ENCODE assay signal across 21 cellular contexts in the genomic region with DNA sequence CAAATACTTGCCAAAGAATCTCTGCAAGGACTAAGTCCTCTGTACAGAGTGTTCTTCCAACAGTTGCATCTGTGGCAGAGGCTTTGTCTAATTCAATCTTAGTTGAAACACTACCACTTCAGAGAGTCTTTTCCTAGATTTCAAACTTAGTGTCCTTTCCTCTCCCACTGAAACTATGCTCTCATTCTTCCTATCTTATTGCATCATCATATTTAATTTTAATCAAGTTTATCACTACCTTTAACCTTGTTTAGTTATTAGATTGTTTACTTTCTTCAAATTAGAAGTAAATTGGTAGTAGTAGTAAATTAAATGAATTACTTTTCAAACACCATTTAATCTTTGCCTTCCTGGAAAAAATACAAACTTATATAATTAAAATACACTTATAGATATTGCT.
DNase-seq lines count a peak whose midpoint lies in the region; ATAC-seq, FAIRE-seq and TF ChIP-seq lines count a peak whose summit lies in the region.
"Had no signal": no experiment of that assay in that cellular context is flagged by ENCODE, and none has a peak within 500 bp of the region (broad histone marks: within the 10 kb centered on the region; RNA-seq: fewer than 3 reads in every experiment).

No MANE protein-coding gene starts in this region.

- no peak overlapping the region for H3K27ac ChIP-seq in HepG2 (ENCODE audit: extremely low read length, insufficient read depth, low read length)
- H3K27ac ChIP-seq in right lobe of liver: no peak overlapping the region
- H3K27ac ChIP-seq in heart right ventricle: no peak overlapping the region
- H3K27ac ChIP-seq: A549; BLaER1 treated with 17β-estradiol and CSF1 and Interleukin-3, amounts not matched to agents 10 nM and 100 nM; C4-2B had no signal

- no peaks in the 10 kb centered on the region for H4K20me1 ChIP-seq in HepG2 (ENCODE audit: insufficient read depth, low read length)
- H4K20me1 ChIP-seq: BLaER1 treated with 17β-estradiol and CSF1 and Interleukin-3, amounts not matched to agents 10 nM and 100 nM had no signal

- no peak for TF ChIP-seq EP300 in HepG2 (IDR thresholded peaks at IDR 0.05; ENCODE audit: low read depth in 2 of 2, low read length in 2 of 2)
- TF ChIP-seq EP300 in HepG2 (CRISPR knock-in tag; IDR thresholded peaks at IDR 0.05; ENCODE audit: borderline replicate concordance): no peak

- POLR2A ChIA-PET in HepG2 (lab: Yijun Ruan, JAX): no interaction called here

- no peaks in the 10 kb centered on the region for H3K79me2 ChIP-seq in HepG2 (ENCODE audit: insufficient read depth, low read length)

- BruUV-seq in HepG2 (replicated peaks; lab: Mats Ljungman, UMichigan): no TSS peak

- H3K27me3 ChIP-seq in HepG2 (ENCODE audit: control insufficient read depth in 1 of 2, insufficient read depth in 2 of 2, low read length in 2 of 2): no peaks in the 10 kb centered on the region
- no peaks in the 10 kb centered on the region for H3K27me3 ChIP-seq in right lobe of liver
- no peaks in the 10 kb centered on the region for H3K27me3 ChIP-seq in adipocyte (replicated peaks; ENCODE audit: control insufficient read depth, insufficient read depth, low read length)
- H3K27me3 ChIP-seq in heart right ventricle: no peaks in the 10 kb centered on the region
- H3K27me3 ChIP-seq: BLaER1 treated with 17β-estradiol and CSF1 and Interleukin-3, amounts not matched to agents 10 nM and 100 nM had no signal

- TF ChIP-seq RAD21 in HepG2 (CRISPR knock-in tag; IDR thresholded peaks at IDR 0.05): no peak

- H3K9me3 ChIP-seq in HepG2 (ENCODE audit: low read length) (no peaks in the 10 kb centered on the region), right lobe of liver (no peaks in the 10 kb centered on the region), adipocyte (ENCODE audit: control insufficient read depth, low read length) (no peaks in the 10 kb centered on the region), heart right ventricle (peaks cover 0 to 9% (median 0%) of the 10 kb centered on the region in 11 donors)
- H3K9me3 ChIP-seq: A549; BLaER1 treated with 17β-estradiol and CSF1 and Interleukin-3, amounts not matched to agents 10 nM and 100 nM; Caco-2 had no signal

- H3K4me1 ChIP-seq in HepG2 (ENCODE audit: insufficient read depth, low read length) (no peaks in the 10 kb centered on the region), right lobe of liver (no peaks in the 10 kb centered on the region), adipocyte (ENCODE audit: control insufficient read depth, insufficient read depth, low read length) (no peaks in the 10 kb centered on the region), heart right ventricle (no peaks in the 10 kb centered on the region)
- H3K4me1 ChIP-seq: A549; BLaER1 treated with 17β-estradiol and CSF1 and Interleukin-3, amounts not matched to agents 10 nM and 100 nM; Caco-2 had no signal

- CTCF ChIA-PET in HepG2 (lab: Yijun Ruan, JAX; ENCODE audit: low intra/inter-chr PET ratio, low total read pairs): no interaction called here

- no peak overlapping the region for H3K9ac ChIP-seq in HepG2 (ENCODE audit: insufficient read depth, low read depth, low read length)
- H3K9ac ChIP-seq in adipocyte (ENCODE audit: low read length): no peak overlapping the region
- H3K9ac ChIP-seq: BLaER1 treated with 17β-estradiol and CSF1 and Interleukin-3, amounts not matched to agents 10 nM and 100 nM had no signal

- TF ChIP-seq CTCF in HepG2 (CRISPR knock-in tag; IDR thresholded peaks at IDR 0.05) (no peak), right lobe of liver (IDR thresholded peaks at IDR 0.05) (no peak), heart right ventricle (IDR thresholded peaks at IDR 0.05) (no peak)

- DNase-seq in HepG2 (ENCODE audit: low spot score) (no peak), right lobe of liver (no peak), adipocyte (ENCODE audit: low read depth) (peak; percentile 16), UCSD-AML1 (lab: John Stamatoyannopoulos, UW; ENCODE audit: unreplicated experiment) (no peak), heart right ventricle (no peak), NCI-H510A treated with DMSO at 0.1 percent for 48 hours (lab: John Stamatoyannopoulos, UW) (no peak)
- DNase-seq: 8988T; AML-193; Caco-2; Calu3; CD4-positive, alpha-beta T cell; CD8-positive, alpha-beta T cell; DMS79 treated with DMSO at 0.1 percent for 48 hours; GDM1 had no signal

- H3K4me2 ChIP-seq in HepG2 (ENCODE audit: low read depth, low read length): no peak overlapping the region
- H3K4me2 ChIP-seq: A549; BLaER1 treated with 17β-estradiol and CSF1 and Interleukin-3, amounts not matched to agents 10 nM and 100 nM had no signal

- H3K4me3 ChIP-seq in HepG2 (replicated peaks in 1 of 3; ENCODE audit: insufficient read depth in 1 of 3, low read depth in 2 of 3, low read length in 3 of 3) (no peak overlapping the region), right lobe of liver (no peak overlapping the region), adipocyte (ENCODE audit: low read length) (no peak overlapping the region), heart right ventricle (no peak overlapping the region)
- H3K4me3 ChIP-seq: A549; BLaER1 treated with 17β-estradiol and CSF1 and Interleukin-3, amounts not matched to agents 10 nM and 100 nM; GM12878 had no signal

- no peaks in the 10 kb centered on the region for H3K36me3 ChIP-seq in HepG2 (replicated peaks in 1 of 2; ENCODE audit: control insufficient read depth in 1 of 2, insufficient read depth in 2 of 2, low read length in 2 of 2)
- H3K36me3 ChIP-seq in right lobe of liver: no peaks in the 10 kb centered on the region
- no peaks in the 10 kb centered on the region for H3K36me3 ChIP-seq in adipocyte (ENCODE audit: control insufficient read depth, insufficient read depth, low read length, severe bottlenecking)
- no peaks in the 10 kb centered on the region for H3K36me3 ChIP-seq in heart right ventricle
- H3K36me3 ChIP-seq: BLaER1 treated with 17β-estradiol and CSF1 and Interleukin-3, amounts not matched to agents 10 nM and 100 nM had no signal

- in situ Hi-C loops in HepG2 (cut with HindIII; ENCODE audit: extremely low pct_ligation_motif_present, low pct_unique_long_range_greater_than_20kb): no loop called here

- FAIRE-seq in HepG2 (lab: Jason Lieb, UNC): no peak
- FAIRE-seq in G401.6 (lab: Jason Lieb, UNC): peak; percentile 72
- FAIRE-seq: A549, GM12878, GM12892, GM18507 had no signal

- no peak overlapping the region for H2AFZ ChIP-seq in HepG2 (ENCODE audit: low read length)

- TF ChIP-seq POLR2A in HepG2 (IDR thresholded peaks at IDR 0.05; ENCODE audit: insufficient read depth in 1 of 2, low read depth in 2 of 2, low read length in 2 of 2) (no peak), right lobe of liver (IDR thresholded peaks at IDR 0.05) (no peak)

- no peak for ATAC-seq in HepG2
- ATAC-seq in right lobe of liver: no peak
- ATAC-seq in heart right ventricle: no peak
- ATAC-seq: A549; CD8-positive, alpha-beta T cell; GM12878 had no signal

- intact Hi-C loops in HepG2 (cut with micrococcal nuclease; ENCODE audit: unreplicated experiment): no loop called here
- intact Hi-C loops in right lobe of liver (cut with DNase I): no loop called here
- intact Hi-C loops in heart right ventricle (cut with DNase I): no loop called here

TF ChIP-seq in HepG2, 621 proteins besides CTCF, POLR2A, EP300 and RAD21 (continues in another document):
- TF ChIP-seq, protein P1, sequence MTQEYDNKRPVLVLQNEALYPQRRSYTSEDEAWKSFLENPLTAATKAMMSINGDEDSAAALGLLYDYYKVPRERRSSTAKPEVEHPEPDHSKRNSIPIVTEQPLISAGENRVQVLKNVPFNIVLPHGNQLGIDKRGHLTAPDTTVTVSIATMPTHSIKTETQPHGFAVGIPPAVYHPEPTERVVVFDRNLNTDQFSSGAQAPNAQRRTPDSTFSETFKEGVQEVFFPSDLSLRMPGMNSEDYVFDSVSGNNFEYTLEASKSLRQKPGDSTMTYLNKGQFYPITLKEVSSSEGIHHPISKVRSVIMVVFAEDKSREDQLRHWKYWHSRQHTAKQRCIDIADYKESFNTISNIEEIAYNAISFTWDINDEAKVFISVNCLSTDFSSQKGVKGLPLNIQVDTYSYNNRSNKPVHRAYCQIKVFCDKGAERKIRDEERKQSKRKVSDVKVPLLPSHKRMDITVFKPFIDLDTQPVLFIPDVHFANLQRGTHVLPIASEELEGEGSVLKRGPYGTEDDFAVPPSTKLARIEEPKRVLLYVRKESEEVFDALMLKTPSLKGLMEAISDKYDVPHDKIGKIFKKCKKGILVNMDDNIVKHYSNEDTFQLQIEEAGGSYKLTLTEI (CRISPR knock-in tag; conservative IDR thresholded peaks at IDR 0.05): no peak
- TF ChIP-seq NR2F1 (CRISPR knock-in tag; IDR thresholded peaks at IDR 0.05): no peak
- no peak for TF ChIP-seq ZNF350 (CRISPR knock-in tag; IDR thresholded peaks at IDR 0.05; ENCODE audit: borderline replicate concordance, low read depth)
- no peak for TF ChIP-seq ZBTB8A (CRISPR knock-in tag; IDR thresholded peaks at IDR 0.05; ENCODE audit: borderline replicate concordance, low read depth)
- no peak for TF ChIP-seq NCOA1 (CRISPR knock-in tag; IDR thresholded peaks at IDR 0.05)
- TF ChIP-seq, protein P2, sequence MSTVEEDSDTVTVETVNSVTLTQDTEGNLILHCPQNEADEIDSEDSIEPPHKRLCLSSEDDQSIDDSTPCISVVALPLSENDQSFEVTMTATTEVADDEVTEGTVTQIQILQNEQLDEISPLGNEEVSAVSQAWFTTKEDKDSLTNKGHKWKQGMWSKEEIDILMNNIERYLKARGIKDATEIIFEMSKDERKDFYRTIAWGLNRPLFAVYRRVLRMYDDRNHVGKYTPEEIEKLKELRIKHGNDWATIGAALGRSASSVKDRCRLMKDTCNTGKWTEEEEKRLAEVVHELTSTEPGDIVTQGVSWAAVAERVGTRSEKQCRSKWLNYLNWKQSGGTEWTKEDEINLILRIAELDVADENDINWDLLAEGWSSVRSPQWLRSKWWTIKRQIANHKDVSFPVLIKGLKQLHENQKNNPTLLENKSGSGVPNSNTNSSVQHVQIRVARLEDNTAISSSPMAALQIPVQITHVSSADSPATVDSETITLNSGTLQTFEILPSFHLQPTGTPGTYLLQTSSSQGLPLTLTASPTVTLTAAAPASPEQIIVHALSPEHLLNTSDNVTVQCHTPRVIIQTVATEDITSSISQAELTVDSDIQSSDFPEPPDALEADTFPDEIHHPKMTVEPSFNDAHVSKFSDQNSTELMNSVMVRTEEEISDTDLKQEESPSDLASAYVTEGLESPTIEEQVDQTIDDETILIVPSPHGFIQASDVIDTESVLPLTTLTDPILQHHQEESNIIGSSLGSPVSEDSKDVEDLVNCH (CRISPR knock-in tag; IDR thresholded peaks at IDR 0.05): no peak
- TF ChIP-seq ZNF589 (CRISPR knock-in tag; conservative IDR thresholded peaks at IDR 0.05): no peak
- TF ChIP-seq, protein P3, sequence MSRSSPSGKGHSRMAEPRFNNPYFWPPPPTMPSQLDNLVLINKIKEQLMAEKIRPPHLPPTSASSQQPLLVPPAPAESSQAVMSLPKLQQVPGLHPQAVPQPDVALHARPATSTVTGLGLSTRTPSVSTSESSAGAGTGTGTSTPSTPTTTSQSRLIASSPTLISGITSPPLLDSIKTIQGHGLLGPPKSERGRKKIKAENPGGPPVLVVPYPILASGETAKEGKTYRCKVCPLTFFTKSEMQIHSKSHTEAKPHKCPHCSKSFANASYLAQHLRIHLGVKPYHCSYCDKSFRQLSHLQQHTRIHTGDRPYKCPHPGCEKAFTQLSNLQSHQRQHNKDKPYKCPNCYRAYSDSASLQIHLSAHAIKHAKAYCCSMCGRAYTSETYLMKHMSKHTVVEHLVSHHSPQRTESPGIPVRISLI (CRISPR knock-in tag; IDR thresholded peaks at IDR 0.05; ENCODE audit: borderline replicate concordance): no peak
